Comparison of ENCODE assay signal across 1 cellular context in the genomic region with DNA sequence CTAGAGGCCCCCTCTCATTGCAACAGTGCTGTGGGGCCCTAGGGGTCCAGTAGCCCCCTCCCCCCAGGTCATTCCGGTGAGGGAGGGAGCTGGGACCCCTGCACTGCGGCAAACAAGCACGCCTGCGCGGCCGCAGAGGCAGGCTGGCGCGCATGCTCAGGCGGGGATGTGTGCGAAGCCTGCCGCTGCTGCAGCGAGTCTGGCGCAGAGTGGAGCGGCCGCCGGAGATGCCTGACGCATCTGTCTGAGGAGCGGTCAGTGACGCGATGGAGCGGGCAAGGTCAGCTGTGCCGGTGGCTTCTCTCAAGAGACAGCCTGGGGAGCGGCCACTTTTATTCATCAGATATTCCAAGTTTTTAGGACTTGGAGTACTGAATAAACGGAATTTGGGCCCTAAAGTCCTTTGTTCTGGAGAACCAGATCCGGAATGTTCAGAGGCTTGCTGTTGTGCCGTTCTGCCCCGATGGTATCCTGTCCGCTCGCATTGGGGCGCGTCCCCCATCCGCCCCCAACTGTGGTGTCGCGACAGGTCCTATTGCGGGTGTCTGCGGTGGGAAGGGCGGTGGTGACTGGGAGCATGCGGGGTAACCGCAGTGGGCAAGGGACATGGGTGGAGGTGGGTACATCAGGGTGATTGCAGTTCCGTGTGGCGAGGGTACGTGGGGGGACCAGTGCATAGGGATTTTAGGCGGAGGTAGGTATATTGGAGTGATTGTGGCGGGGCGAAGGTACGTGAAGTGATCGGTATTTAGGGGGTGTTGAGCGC.
TF ChIP-seq lines count a peak whose summit lies in the region.

Gene SNRPN, plus strand, starts transcription at position 205 of the 766 bp plus-strand sequence. CDS start 19,467 bp downstream, outside the sequence.
A gene with protein sequence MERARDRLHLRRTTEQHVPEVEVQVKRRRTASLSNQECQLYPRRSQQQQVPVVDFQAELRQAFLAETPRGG (plus strand): TSS at position 205 of the 766 bp plus-strand sequence. CDS start 62 bp downstream, at position 267.

TF ChIP-seq in HepG2, 621 proteins besides CTCF, POLR2A, EP300 and RAD21 (continued from another document and continues in another):
- TF ChIP-seq, protein P1, sequence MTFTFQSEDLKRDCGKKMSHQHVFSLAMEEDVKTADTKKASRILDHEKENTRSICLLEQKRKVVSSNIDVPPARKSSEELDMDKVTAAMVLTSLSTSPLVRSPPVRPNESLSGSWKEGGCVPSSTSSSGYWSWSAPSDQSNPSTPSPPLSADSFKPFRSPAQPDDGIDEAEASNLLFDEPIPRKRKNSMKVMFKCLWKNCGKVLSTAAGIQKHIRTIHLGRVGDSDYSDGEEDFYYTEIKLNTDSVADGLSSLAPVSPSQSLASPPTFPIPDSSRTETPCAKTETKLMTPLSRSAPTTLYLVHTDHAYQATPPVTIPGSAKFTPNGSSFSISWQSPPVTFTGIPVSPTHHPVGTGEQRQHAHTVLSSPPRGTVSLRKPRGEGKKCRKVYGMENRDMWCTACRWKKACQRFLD (CRISPR knock-in tag; IDR thresholded peaks at IDR 0.05; ENCODE audit: borderline replicate concordance): no peak
- no peak for TF ChIP-seq FUBP1 (CRISPR knock-in tag; IDR thresholded peaks at IDR 0.05; ENCODE audit: borderline replicate concordance)
- no peak for TF ChIP-seq ZNF44 (CRISPR knock-in tag; IDR thresholded peaks at IDR 0.05)
- TF ChIP-seq ZNF724P (CRISPR knock-in tag; IDR thresholded peaks at IDR 0.05; ENCODE audit: borderline replicate concordance): no peak
- TF ChIP-seq ZNF354B (CRISPR knock-in tag; IDR thresholded peaks at IDR 0.05): no peak
- no peak for TF ChIP-seq HOMEZ (CRISPR knock-in tag; IDR thresholded peaks at IDR 0.05; ENCODE audit: low read depth)
- no peak for TF ChIP-seq ZNF598 (CRISPR knock-in tag; IDR thresholded peaks at IDR 0.05; ENCODE audit: borderline replicate concordance)
- no peak for TF ChIP-seq ZNF280B (CRISPR knock-in tag; IDR thresholded peaks at IDR 0.05; ENCODE audit: borderline replicate concordance)
- no peak for TF ChIP-seq CBFB (CRISPR knock-in tag; IDR thresholded peaks at IDR 0.05)
- TF ChIP-seq ARHGAP35 (CRISPR knock-in tag; IDR thresholded peaks at IDR 0.05; ENCODE audit: borderline replicate concordance): no peak
- no peak for TF ChIP-seq ZNF251 (CRISPR knock-in tag; IDR thresholded peaks at IDR 0.05)
- no peak for TF ChIP-seq ZBTB39 (CRISPR knock-in tag; IDR thresholded peaks at IDR 0.05)
- TF ChIP-seq BRCA1 (CRISPR knock-in tag; IDR thresholded peaks at IDR 0.05): no peak
- TF ChIP-seq GLI4 (CRISPR knock-in tag; IDR thresholded peaks at IDR 0.05; ENCODE audit: borderline replicate concordance): no peak
- TF ChIP-seq KLF9 (CRISPR knock-in tag; IDR thresholded peaks at IDR 0.05; ENCODE audit: low read depth): no peak
- no peak for TF ChIP-seq REPIN1 (CRISPR knock-in tag; IDR thresholded peaks at IDR 0.05; ENCODE audit: borderline replicate concordance, low read depth)
- TF ChIP-seq MIER2 (CRISPR knock-in tag; IDR thresholded peaks at IDR 0.05): no peak
- TF ChIP-seq, protein P2, sequence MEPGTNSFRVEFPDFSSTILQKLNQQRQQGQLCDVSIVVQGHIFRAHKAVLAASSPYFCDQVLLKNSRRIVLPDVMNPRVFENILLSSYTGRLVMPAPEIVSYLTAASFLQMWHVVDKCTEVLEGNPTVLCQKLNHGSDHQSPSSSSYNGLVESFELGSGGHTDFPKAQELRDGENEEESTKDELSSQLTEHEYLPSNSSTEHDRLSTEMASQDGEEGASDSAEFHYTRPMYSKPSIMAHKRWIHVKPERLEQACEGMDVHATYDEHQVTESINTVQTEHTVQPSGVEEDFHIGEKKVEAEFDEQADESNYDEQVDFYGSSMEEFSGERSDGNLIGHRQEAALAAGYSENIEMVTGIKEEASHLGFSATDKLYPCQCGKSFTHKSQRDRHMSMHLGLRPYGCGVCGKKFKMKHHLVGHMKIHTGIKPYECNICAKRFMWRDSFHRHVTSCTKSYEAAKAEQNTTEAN (CRISPR knock-in tag; conservative IDR thresholded peaks at IDR 0.05): no peak
- TF ChIP-seq SRSF1 (optimal IDR thresholded peaks at IDR 0.05; ENCODE audit: low read depth, low read length): no peak
- TF ChIP-seq ZBTB7A (CRISPR knock-in tag; IDR thresholded peaks at IDR 0.05): peak; percentile 90; the same call in 1 of the 2 replicates
- TF ChIP-seq MTA1 (CRISPR knock-in tag; IDR thresholded peaks at IDR 0.05; ENCODE audit: borderline replicate concordance): no peak
- TF ChIP-seq RBAK (CRISPR knock-in tag; IDR thresholded peaks at IDR 0.05): no peak
- TF ChIP-seq RXRB (CRISPR knock-in tag; IDR thresholded peaks at IDR 0.05; ENCODE audit: borderline replicate concordance): peak; percentile 31; the same call in 1 of the 2 replicates
- TF ChIP-seq ZBTB10 (CRISPR knock-in tag; IDR thresholded peaks at IDR 0.05; ENCODE audit: borderline replicate concordance): no peak
- 0 out of 2 replicates have a peak, but pooled peaks have one; percentile 38 for TF ChIP-seq IRF2 (CRISPR knock-in tag; IDR thresholded peaks at IDR 0.05)
- TF ChIP-seq, protein P3, sequence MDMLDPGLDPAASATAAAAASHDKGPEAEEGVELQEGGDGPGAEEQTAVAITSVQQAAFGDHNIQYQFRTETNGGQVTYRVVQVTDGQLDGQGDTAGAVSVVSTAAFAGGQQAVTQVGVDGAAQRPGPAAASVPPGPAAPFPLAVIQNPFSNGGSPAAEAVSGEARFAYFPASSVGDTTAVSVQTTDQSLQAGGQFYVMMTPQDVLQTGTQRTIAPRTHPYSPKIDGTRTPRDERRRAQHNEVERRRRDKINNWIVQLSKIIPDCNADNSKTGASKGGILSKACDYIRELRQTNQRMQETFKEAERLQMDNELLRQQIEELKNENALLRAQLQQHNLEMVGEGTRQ (IDR thresholded peaks at IDR 0.05; ENCODE audit: low read depth, low read length): no peak
- TF ChIP-seq, protein P3 (CRISPR knock-in tag; IDR thresholded peaks at IDR 0.05; ENCODE audit: borderline replicate concordance): no peak
- TF ChIP-seq ZFP82 (CRISPR knock-in tag; IDR thresholded peaks at IDR 0.05; ENCODE audit: borderline replicate concordance): no peak
- TF ChIP-seq FOXM1 (CRISPR knock-in tag; IDR thresholded peaks at IDR 0.05): no peak
- no peak for TF ChIP-seq ZNF773 (CRISPR knock-in tag; IDR thresholded peaks at IDR 0.05; ENCODE audit: borderline replicate concordance)
- no peak for TF ChIP-seq DBP (CRISPR knock-in tag; IDR thresholded peaks at IDR 0.05; ENCODE audit: not compliant biosample characterization)
- TF ChIP-seq KLF16 (CRISPR knock-in tag; IDR thresholded peaks at IDR 0.05): 0 out of 4 replicates have a peak, but pooled peaks of 1 of the 2 experiments have one; percentile 39
- TF ChIP-seq ZNF512B (CRISPR knock-in tag; IDR thresholded peaks at IDR 0.05; ENCODE audit: borderline replicate concordance): no peak
- peak; percentile 55; the same call in 1 of the 2 replicates for TF ChIP-seq HOXA3 (CRISPR knock-in tag; IDR thresholded peaks at IDR 0.05)
- TF ChIP-seq STAT5B (CRISPR knock-in tag; IDR thresholded peaks at IDR 0.05): no peak
